19 cellular contexts compared by ENCODE assay signal in genomic region chr7:121521681-121522405, GRCh38.
DNase-seq lines count a peak whose midpoint lies in the region; ATAC-seq and TF ChIP-seq lines count a peak whose summit lies in the region.
"Had no signal": no experiment of that assay in that cellular context is flagged by ENCODE, and none has a peak within 500 bp of the region (broad histone marks: within the 10 kb centered on the region; RNA-seq: fewer than 3 reads in every experiment).

No MANE protein-coding gene starts in this region.

- peaks cover 25% of the 10 kb centered on the region for H3K36me3 Mint-ChIP-seq in activated CD8-positive, alpha-beta memory T cell treated with anti-CD3 and anti-CD28 coated beads, Interleukin-2, amount 10 ng/mL, durations not matched to agents 7 days and 5 days
- peaks cover 2% of the 10 kb centered on the region for H3K36me3 Mint-ChIP-seq in neural crest cell (ENCODE audit: low read depth)
- H3K36me3 Mint-ChIP-seq: CD8-positive, alpha-beta memory T cell had no signal

- H3K27ac Mint-ChIP-seq in activated CD8-positive, alpha-beta memory T cell treated with anti-CD3 and anti-CD28 coated beads, Interleukin-2, amount 10 ng/mL, durations not matched to agents 7 days and 5 days = peak overlapping the region; percentile 48
- H3K27ac Mint-ChIP-seq in neural crest cell (ENCODE audit: unreplicated experiment) = peak overlapping the region; percentile 40
- H3K27ac Mint-ChIP-seq: CD8-positive, alpha-beta memory T cell had no signal

- peak overlapping the region; percentile 8 for H3K27ac ChIP-seq in angular gyrus (ENCODE audit: low read depth, low read length)
- H3K27ac ChIP-seq: BLaER1 treated with 17β-estradiol and CSF1 and Interleukin-3, amounts not matched to agents 10 nM and 100 nM; GM23248; KMS-11 had no signal

- ATAC-seq in activated CD8-positive, alpha-beta memory T cell treated with anti-CD3 and anti-CD28 coated beads, Interleukin-2, amount 10 ng/mL, durations not matched to agents 7 days and 5 days = peak; percentile 57

- CTCF ChIA-PET in activated CD8-positive, alpha-beta memory T cell treated with anti-CD3 and anti-CD28 coated beads, Interleukin-2, amount 10 ng/mL, durations not matched to agents 7 days and 5 days (lab: Charles Lee) = interaction anchor here (1.6 to 1.9 kb wide), 2 partner anchors 9 to 124 kb away, joined by 4 read pairs; no protein-coding TSS in a partner anchor

- H3K9me3 Mint-ChIP-seq in activated CD8-positive, alpha-beta memory T cell treated with anti-CD3 and anti-CD28 coated beads, Interleukin-2, amount 10 ng/mL, durations not matched to agents 7 days and 5 days (ENCODE audit: low read depth) = peaks cover 5% of the 10 kb centered on the region
- H3K9me3 Mint-ChIP-seq in neural crest cell = peaks cover 8% of the 10 kb centered on the region
- H3K9me3 Mint-ChIP-seq: CD8-positive, alpha-beta memory T cell had no signal

- TF ChIP-seq CTCF in neural crest cell (conservative IDR thresholded peaks at IDR 0.05) = no peak

- H3K4me1 Mint-ChIP-seq in activated CD8-positive, alpha-beta memory T cell treated with anti-CD3 and anti-CD28 coated beads, Interleukin-2, amount 10 ng/mL, durations not matched to agents 7 days and 5 days = peaks cover 34% of the 10 kb centered on the region
- H3K4me1 Mint-ChIP-seq in neural crest cell = peaks cover 17% of the 10 kb centered on the region

- DNase-seq in activated CD8-positive, alpha-beta memory T cell treated with anti-CD3 and anti-CD28 coated beads, Interleukin-2, amount 10 ng/mL, durations not matched to agents 7 days and 5 days = no peak
- DNase-seq in activated CD8-positive, alpha-beta memory T cell treated with anti-CD3 and anti-CD28 coated beads, Interleukin-2, amount 50 U/mL, for 48 hours = no peak
- DNase-seq in neural crest cell (ENCODE audit: low read depth, low spot score) = no peak
- DNase-seq in NCI-H748 treated with DMSO at 0.1 percent for 48 hours (lab: John Stamatoyannopoulos, UW) = no peak
- no peak for DNase-seq in KG1 (lab: John Stamatoyannopoulos, UW)
- no peak for DNase-seq in NCI-H2029 (lab: John Stamatoyannopoulos, UW)
- DNase-seq in SHP77 (lab: John Stamatoyannopoulos, UW) = no peak
- DNase-seq: CD8-positive, alpha-beta memory T cell; DMS79 treated with DMSO at 0.1 percent for 48 hours; GM23248; NCI-H1092 treated with DMSO at 0.1 percent for 48 hours; NCI-H1694; NCI-H2107; NCI-H2227 treated with DMSO at 0.1 percent for 48 hours; NCI-H524; SHP77 treated with DMSO at 0.1 percent for 48 hours had no signal

- no peaks in the 10 kb centered on the region for H3K27me3 Mint-ChIP-seq in activated CD8-positive, alpha-beta memory T cell treated with anti-CD3 and anti-CD28 coated beads, Interleukin-2, amount 10 ng/mL, durations not matched to agents 7 days and 5 days
- H3K27me3 Mint-ChIP-seq in neural crest cell (ENCODE audit: low read depth) = no peaks in the 10 kb centered on the region
- H3K27me3 Mint-ChIP-seq: CD8-positive, alpha-beta memory T cell had no signal

- no peak overlapping the region for H3K4me3 Mint-ChIP-seq in activated CD8-positive, alpha-beta memory T cell treated with anti-CD3 and anti-CD28 coated beads, Interleukin-2, amount 10 ng/mL, durations not matched to agents 7 days and 5 days
- no peak overlapping the region for H3K4me3 Mint-ChIP-seq in neural crest cell
- H3K4me3 Mint-ChIP-seq: CD8-positive, alpha-beta memory T cell had no signal
